Comparison of ENCODE assay signal across 8 cellular contexts in genomic region chr7:78770422-78771410, GRCh38.
DNase-seq lines count a peak whose midpoint lies in the region; ATAC-seq and TF ChIP-seq lines count a peak whose summit lies in the region.

No MANE protein-coding gene starts in this region.

- H3K9me3 Mint-ChIP-seq in Calu3 (ENCODE audit: low read depth, unreplicated experiment), result no peaks in the 10 kb centered on the region
- no peaks in the 10 kb centered on the region for H3K9me3 Mint-ChIP-seq in activated CD4-positive, alpha-beta T cell treated with anti-CD3 and anti-CD28 coated beads for 36 hours (ENCODE audit: low read depth)

- H3K4me1 ChIP-seq in HUES64 (ENCODE audit: insufficient read depth, low read length) (peaks cover 36% of the 10 kb centered on the region), mesendoderm (ENCODE audit: control insufficient read depth, low read depth, low read length) (no peaks in the 10 kb centered on the region)

- peak overlapping the region; percentile 57 for H3K27ac Mint-ChIP-seq in Calu3 (ENCODE audit: unreplicated experiment)
- H3K27ac Mint-ChIP-seq in activated CD4-positive, alpha-beta T cell treated with anti-CD3 and anti-CD28 coated beads for 36 hours, result no peak overlapping the region

- peaks cover 1% of the 10 kb centered on the region for H3K79me1 ChIP-seq in mesendoderm (ENCODE audit: low read length)

- no peak overlapping the region for H2AK5ac ChIP-seq in mesendoderm (ENCODE audit: low read length)

- H3K9me3 ChIP-seq in HUES64 (ENCODE audit: insufficient read depth, low read depth, low read length), result no peaks in the 10 kb centered on the region

- intact Hi-C loops in Calu3 (cut with micrococcal nuclease; ENCODE audit: unreplicated experiment), result no loop called here
- intact Hi-C loops in activated CD4-positive, alpha-beta T cell treated with anti-CD3 and anti-CD28 coated beads for 36 hours (cut with DNase I, micrococcal nuclease), result no loop called here

- H3K9ac ChIP-seq in HUES64 (ENCODE audit: low read depth, low read length) (peak overlapping the region; percentile 62), mesendoderm (ENCODE audit: low read length) (peak overlapping the region; percentile 79)

- peak overlapping the region; percentile 88 for H2BK5ac ChIP-seq in mesendoderm (ENCODE audit: low read length)

- peak overlapping the region; percentile 90 for H3K4me3 ChIP-seq in HUES64 (ENCODE audit: low read length)
- H3K4me3 ChIP-seq in coronary artery, result peak overlapping the region; percentile 68
- H3K4me3 ChIP-seq in mesendoderm (ENCODE audit: low read length), result peak overlapping the region; percentile 70

- H3K18ac ChIP-seq in mesendoderm (ENCODE audit: low read length), result peak overlapping the region; percentile 89

- no TSS peak for BruUV-seq in Calu3 (replicated peaks; lab: Mats Ljungman, UMichigan)

- peak overlapping the region; percentile 94 for H3K4ac ChIP-seq in mesendoderm (ENCODE audit: low read depth, low read length)

- peak overlapping the region; percentile 88 for H3K56ac ChIP-seq in mesendoderm (ENCODE audit: low read length)

- peaks cover 5% of the 10 kb centered on the region; the same call in 1 of the 2 replicates for H3K27me3 ChIP-seq in HUES64 (ENCODE audit: insufficient read depth, low read length)
- no peaks in the 10 kb centered on the region for H3K27me3 ChIP-seq in mesendoderm (ENCODE audit: insufficient read depth, low read length, poor library complexity)

- no peak overlapping the region for H2BK15ac ChIP-seq in mesendoderm (replicated peaks; ENCODE audit: low read depth)

- no peak for ATAC-seq in GM19455 (IDR thresholded peaks at IDR 0.05; ENCODE audit: unreplicated experiment)
- no peak for ATAC-seq in activated CD4-positive, alpha-beta T cell treated with anti-CD3 and anti-CD28 coated beads for 36 hours

- H3K36me3 Mint-ChIP-seq in Calu3 (ENCODE audit: insufficient read depth, unreplicated experiment), result peaks cover 6% of the 10 kb centered on the region
- H3K36me3 Mint-ChIP-seq in activated CD4-positive, alpha-beta T cell treated with anti-CD3 and anti-CD28 coated beads for 36 hours (ENCODE audit: low read depth), result no peaks in the 10 kb centered on the region

- peak overlapping the region; percentile 32 for H2BK120ac ChIP-seq in mesendoderm (ENCODE audit: low read depth, low read length)

- H3K23ac ChIP-seq in mesendoderm (ENCODE audit: low read length), result peak overlapping the region; percentile 85

- no peak for DNase-seq in Calu3
- no peak for DNase-seq in coronary artery (ENCODE audit: low spot score)
- peak; percentile 93 for DNase-seq in mesendoderm
- no peak for DNase-seq in activated CD4-positive, alpha-beta T cell treated with anti-CD3 and anti-CD28 coated beads for 36 hours
- no peak for DNase-seq in activated T-cell treated with anti-CD3 and anti-CD28 coated beads for 4 hours
- DNase-seq in stimulated activated CD4-positive, alpha-beta T cell treated with anti-CD3 and anti-CD28 coated beads, Interleukin-4, amount 100 ng/mL, for 1 hour, result no peak

- WGBS in HUES64, result 2% methylated on average over 15 of the region's 16 CpGs
- WGBS in mesendoderm (ENCODE audit: extremely low coverage, insufficient coverage, low lambda C conversion rate), result no CpG with 5 or more reads among the region's 16 CpGs

- H3K27ac ChIP-seq in HUES64 (ENCODE audit: low read depth, low read length) (peak overlapping the region; percentile 53), coronary artery (no peak overlapping the region), mesendoderm (ENCODE audit: low read depth, low read length) (peak overlapping the region; percentile 46)

- H3K4me3 Mint-ChIP-seq in Calu3 (ENCODE audit: low read depth, unreplicated experiment), result peak overlapping the region; percentile 75
- H3K4me3 Mint-ChIP-seq in activated CD4-positive, alpha-beta T cell treated with anti-CD3 and anti-CD28 coated beads for 36 hours, result no peak overlapping the region

- H4K8ac ChIP-seq in mesendoderm (ENCODE audit: low read depth, low read length), result no peak overlapping the region

- POLR2A ChIA-PET in activated CD4-positive, alpha-beta T cell treated with anti-CD3 and anti-CD28 coated beads for 36 hours (lab: Charles Lee), result interaction anchor here (0.5 kb wide), 1 partner anchor 8 kb away, joined by 3 read pairs; no protein-coding TSS in a partner anchor

- peaks cover 9% of the 10 kb centered on the region for H3K4me1 Mint-ChIP-seq in Calu3 (ENCODE audit: low read depth, unreplicated experiment)
- no peaks in the 10 kb centered on the region for H3K4me1 Mint-ChIP-seq in activated CD4-positive, alpha-beta T cell treated with anti-CD3 and anti-CD28 coated beads for 36 hours

- peaks cover 5% of the 10 kb centered on the region for H3K79me2 ChIP-seq in mesendoderm (ENCODE audit: control insufficient read depth, insufficient read depth, low read length)

- CTCF ChIA-PET in Calu3 (lab: Charles Lee), result interaction anchor here (1.4 kb wide), 1 partner anchor 8 kb away, joined by 3 read pairs; no protein-coding TSS in a partner anchor
- CTCF ChIA-PET in activated CD4-positive, alpha-beta T cell treated with anti-CD3 and anti-CD28 coated beads for 36 hours (lab: Charles Lee), result interaction anchor here (0.6 kb wide), 1 partner anchor 643 kb away, joined by 3 read pairs; no protein-coding TSS in a partner anchor

- TF ChIP-seq CTCF in Calu3 (IDR thresholded peaks at IDR 0.05; ENCODE audit: unreplicated experiment) (no peak), coronary artery (IDR thresholded peaks at IDR 0.05) (no peak)

- no peaks in the 10 kb centered on the region for H3K27me3 Mint-ChIP-seq in Calu3 (ENCODE audit: unreplicated experiment)
- peaks cover 6% of the 10 kb centered on the region for H3K27me3 Mint-ChIP-seq in activated CD4-positive, alpha-beta T cell treated with anti-CD3 and anti-CD28 coated beads for 36 hours

- peak overlapping the region; percentile 60 for H4K5ac ChIP-seq in mesendoderm (ENCODE audit: low read length)

- H3K36me3 ChIP-seq in HUES64 (ENCODE audit: insufficient read depth, low read length), result no peaks in the 10 kb centered on the region
- no peaks in the 10 kb centered on the region for H3K36me3 ChIP-seq in mesendoderm (ENCODE audit: control insufficient read depth, insufficient read depth, low read length)

- peak overlapping the region; percentile 67 for H3K4me2 ChIP-seq in mesendoderm (ENCODE audit: low read length)

Comparison
In these comparisons a context has a peak if more than half of its experiments do, and no peak if none do; other contexts are left out.
1. H3K27ac ChIP-seq: peak in HUES64 (single experiment) and mesendoderm (single experiment); none in coronary artery (0 of 2).
2. Peak in every context shown above with its lines, with median percentiles within 50 percentile points of each other: H3K4me3 ChIP-seq.